In the genomic region with DNA sequence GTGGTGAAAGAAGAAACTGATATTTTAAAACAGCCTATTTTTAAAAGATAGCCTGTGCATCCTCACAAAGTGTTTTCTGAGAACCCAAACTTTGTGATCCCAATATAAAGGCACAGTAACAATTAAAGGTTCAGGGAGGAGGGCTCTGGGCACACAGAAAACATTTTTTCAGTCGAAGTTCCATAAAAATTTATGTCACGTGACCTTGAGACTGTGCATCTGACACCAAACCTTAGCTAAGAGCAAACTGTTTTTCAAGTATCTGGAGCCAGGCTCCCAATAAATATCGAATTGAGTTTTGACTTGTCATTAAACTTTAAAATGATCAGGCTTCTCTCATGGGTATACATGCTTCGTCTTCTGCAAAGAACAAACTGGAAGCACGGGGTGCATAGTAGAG, we compare ENCODE assay signal across 28 cellular contexts.
"Had no signal": no experiment of that assay in that cellular context is flagged by ENCODE, and none has a peak within 500 bp of the region (broad histone marks: within the 10 kb centered on the region; RNA-seq: fewer than 3 reads in every experiment).

No MANE protein-coding gene starts in this region.

- H3K9ac ChIP-seq: neural progenitor cell, parathyroid adenoma had no signal

- H3K27ac ChIP-seq: neural progenitor cell, ovary, parathyroid adenoma, psoas muscle, skin epidermis, stomach, thoracic aorta, thyroid gland, tibial nerve, upper lobe of left lung, vagina had no signal

- H3K4me1 ChIP-seq: neural progenitor cell, parathyroid adenoma, psoas muscle, stomach, thyroid gland, tibial nerve, upper lobe of left lung, vagina had no signal

- ATAC-seq: naive thymus-derived CD8-positive, alpha-beta T cell; natural killer cell treated with Interleukin-12 subunit alpha and Interleukin-12 subunit beta and Interleukin-15 and Interleukin-18, amount 100 ng/mL, for 72 hours; psoas muscle; right cardiac atrium; sciatic nerve; stimulated activated effector memory CD8-positive, alpha-beta T cell treated with anti-CD3 and anti-CD28 coated beads, Interleukin-12 subunit alpha, Interleukin-12 subunit beta, amount 100 ng/mL, for 72 hours; stimulated activated naive B cell treated with anti-CD40 and anti-IgM and Interleukin-4, amounts not matched to agents 10 μg/mL and 1 μg/mL and 100 μg/mL, for 72 hours had no signal

- H3K9me3 ChIP-seq: ovary, psoas muscle, stomach, thoracic aorta, thyroid gland, tibial nerve, upper lobe of left lung, vagina had no signal

- H3K4me2 ChIP-seq: neural progenitor cell, smooth muscle cell had no signal

- FAIRE-seq: urothelium cell line had no signal

- H2AFZ ChIP-seq: neural progenitor cell, parathyroid adenoma had no signal

- H3K79me2 ChIP-seq: parathyroid adenoma had no signal

- DNase-seq: naive B cell; naive thymus-derived CD8-positive, alpha-beta T cell; occipital lobe; ovary; posterior cingulate gyrus; psoas muscle; right cardiac atrium; stimulated activated CD4-positive, alpha-beta T cell treated with anti-CD3 and anti-CD28 coated beads, Interleukin-15, amount 100 ng/mL, for 24 hours; stimulated activated CD4-positive, alpha-beta T cell treated with anti-CD3 and anti-CD28 coated beads, Interleukin-2, amount 100 ng/mL, for 24 hours; stimulated activated CD4-positive, alpha-beta T cell treated with anti-CD3 and anti-CD28 coated beads, Interleukin-2, amount 100 ng/mL, for 48 hours; stimulated activated CD4-positive, alpha-beta T cell treated with anti-CD3 and anti-CD28 coated beads, Interleukin-4, amount 100 ng/mL, for 24 hours; stimulated activated naive B cell treated with anti-CD40 and anti-IgM and Interleukin-4, amounts not matched to agents 10 μg/mL and 1 μg/mL and 100 μg/mL, for 72 hours; stimulated activated naive CD4-positive, alpha-beta T cell treated with Interleukin-2 at 50 U/mL for 16 hours; stomach; thyroid gland; trophoblast cell; upper lobe of left lung had no signal

- H3K4me3 ChIP-seq: neural progenitor cell, ovary, psoas muscle, skin epidermis, smooth muscle cell, stomach, thoracic aorta, thyroid gland, tibial nerve, upper lobe of left lung, vagina had no signal

- H3K27me3 ChIP-seq: neural progenitor cell, ovary, stomach, thyroid gland, upper lobe of left lung, vagina had no signal

- H3K36me3 ChIP-seq: neural progenitor cell, ovary, stomach, thoracic aorta, thyroid gland, tibial nerve, upper lobe of left lung, vagina had no signal
